Comparison of ENCODE assay signal across 8 cellular contexts in genomic region chr12:49089831-49090773, GRCh38. TPM values are rescaled to one million over a fixed set of nuclear protein-coding genes. Genes with fewer than 3 reads are reported as not detected.
A peak's percentile ranks its signal among the peaks of the same experiment; 100 is the strongest.
DNase-seq lines count a peak whose midpoint lies in the region; ATAC-seq and TF ChIP-seq lines count a peak whose summit lies in the region.

No MANE protein-coding gene starts in this region.

- peaks cover 64% of the 10 kb centered on the region for H3K27me3 ChIP-seq in thymus (ENCODE audit: control insufficient read depth, insufficient read depth)

- no peaks in the 10 kb centered on the region for H3K36me3 ChIP-seq in thymus (ENCODE audit: control insufficient read depth, insufficient read depth)

- peaks cover 16% of the 10 kb centered on the region for H3K4me1 ChIP-seq in thymus (ENCODE audit: control insufficient read depth, insufficient read depth, low read length)

- ATAC-seq in SK-N-SH treated with all-trans-retinoic acid at 6 μM for 48 hours (peak; percentile 36), GM21526 (IDR thresholded peaks at IDR 0.05; ENCODE audit: low FRiP score, unreplicated experiment) (no peak)

- H3K27ac ChIP-seq in coronary artery = no peak overlapping the region
- no peak overlapping the region for H3K27ac ChIP-seq in thymus (ENCODE audit: low read depth)

- 2% methylated on average over 87 of the region's 87 CpGs for WGBS in thymus

- DNase-seq in SIG-M5 treated with dmso at 0.1 percent for 504 hours (lab: John Stamatoyannopoulos, UW; ENCODE audit: unreplicated experiment) (peak; percentile 31), SIG-M5 (lab: John Stamatoyannopoulos, UW) (no peak), coronary artery (ENCODE audit: low spot score) (no peak), lung microvascular endothelial cell (ENCODE audit: low read depth in 2 of 2) (peak; percentile 59), NCI-H2171 treated with DMSO at 0.1 percent for 48 hours (lab: John Stamatoyannopoulos, UW) (no peak)

- TF ChIP-seq CTCF in coronary artery (IDR thresholded peaks at IDR 0.05) = no peak

- H3K4me3 ChIP-seq in coronary artery (peak overlapping the region; percentile 70), thymus (ENCODE audit: low read length) (peak overlapping the region; percentile 32)

- H3K9me3 ChIP-seq in thymus (ENCODE audit: control insufficient read depth) = no peaks in the 10 kb centered on the region

TF ChIP-seq in SK-N-SH treated with all-trans-retinoic acid at 6 μM for 48 hours, 23 proteins besides CTCF, POLR2A, EP300 and RAD21:
- TF ChIP-seq GLIS3 (CRISPR knock-in tag; IDR thresholded peaks at IDR 0.05) (no peak), ISL1 (CRISPR knock-in tag; IDR thresholded peaks at IDR 0.05) (no peak), CREB5 (CRISPR knock-in tag; IDR thresholded peaks at IDR 0.05; ENCODE audit: low read depth) (no peak), CSRNP3 (CRISPR knock-in tag; IDR thresholded peaks at IDR 0.05) (no peak), ESRRG (CRISPR knock-in tag; IDR thresholded peaks at IDR 0.05) (no peak), ZFP3 (CRISPR knock-in tag; IDR thresholded peaks at IDR 0.05) (no peak), ZNF565 (CRISPR knock-in tag; conservative IDR thresholded peaks at IDR 0.05; ENCODE audit: low read depth) (no peak)

RNA-seq across cellular contexts. Expression of gene DHH, which starts 4.5 kb away (rescaled TPM):
- total RNA-seq in lung microvascular endothelial cell = 0.20 and 0.65 TPM in 2 replicates
- 0.21 TPM for polyA plus RNA-seq in thymus

RNA-seq across cellular contexts. Expression of gene RHEBL1, which starts 20.3 kb away (rescaled TPM):
- total RNA-seq in lung microvascular endothelial cell = 1.2 and 1.5 TPM in 2 replicates
- 1.6 TPM for polyA plus RNA-seq in thymus

RNA-seq across cellular contexts. Expression of gene LMBR1L, which starts 20.5 kb away (rescaled TPM):
- total RNA-seq in lung microvascular endothelial cell = 68.9 and 76.4 TPM in 2 replicates
- 112 TPM for polyA plus RNA-seq in thymus

RNA-seq across cellular contexts. Expression of gene KMT2D, which starts 29.5 kb away (rescaled TPM):
- 19.0 and 30.2 TPM in 2 replicates for total RNA-seq in lung microvascular endothelial cell
- polyA plus RNA-seq in thymus = 37.4 TPM

RNA-seq across cellular contexts. Expression of gene TUBA1B, which starts 41.1 kb away (rescaled TPM):
- total RNA-seq in lung microvascular endothelial cell = 613 and 894 TPM in 2 replicates
- polyA plus RNA-seq in thymus = 285 TPM

Comparison
In these comparisons a context has a peak if more than half of its experiments do, and no peak if none do; other contexts are left out.
1. DNase-seq: peak in SIG-M5 treated with dmso at 0.1 percent for 504 hours (single experiment) and lung microvascular endothelial cell (2 of 2); none in SIG-M5 (single experiment), coronary artery (single experiment) and NCI-H2171 treated with DMSO at 0.1 percent for 48 hours (single experiment).